In genomic region chr16:3305109-3306068, GRCh38 we compare ENCODE assay signal across 8 cellular contexts.
DNase-seq lines count a peak whose midpoint lies in the region; ATAC-seq lines count a peak whose summit lies in the region.

A gene with protein sequence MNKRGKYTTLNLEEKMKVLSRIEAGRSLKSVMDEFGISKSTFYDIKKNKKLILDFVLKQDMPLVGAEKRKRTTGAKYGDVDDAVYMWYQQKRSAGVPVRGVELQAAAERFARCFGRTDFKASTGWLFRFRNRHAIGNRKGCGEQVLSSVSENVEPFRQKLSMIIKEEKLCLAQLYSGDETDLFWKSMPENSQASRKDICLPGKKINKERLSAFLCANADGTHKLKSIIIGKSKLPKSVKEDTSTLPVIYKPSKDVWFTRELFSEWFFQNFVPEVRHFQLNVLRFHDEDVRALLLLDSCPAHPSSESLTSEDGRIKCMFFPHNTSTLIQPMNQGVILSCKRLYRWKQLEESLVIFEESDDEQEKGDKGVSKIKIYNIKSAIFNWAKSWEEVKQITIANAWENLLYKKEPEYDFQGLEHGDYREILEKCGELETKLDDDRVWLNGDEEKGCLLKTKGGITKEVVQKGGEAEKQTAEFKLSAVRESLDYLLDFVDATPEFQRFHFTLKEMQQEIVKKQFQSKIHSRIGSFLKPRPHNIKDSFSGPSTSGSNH (minus strand): TSS chr16:3305430. CDS start chr16:3300614, 4,816 bp downstream.
TSS of gene ZNF75A (plus strand) at chr16:3305497. CDS start at chr16:3308429, 2,932 bp downstream.

- H3K27me3 Mint-ChIP-seq in memory B cell: no peaks in the 10 kb centered on the region

- H3K36me3 Mint-ChIP-seq in memory B cell: peaks cover 36% of the 10 kb centered on the region

- peak within 1 kb of the TSS; percentile 88 for H3K4me3 Mint-ChIP-seq in memory B cell

- H3K4me1 Mint-ChIP-seq in memory B cell: peaks cover 12% of the 10 kb centered on the region

- ATAC-seq in GM19328 (IDR thresholded peaks at IDR 0.05; ENCODE audit: unreplicated experiment) (peak; percentile 94), HG03460 (IDR thresholded peaks at IDR 0.05; ENCODE audit: unreplicated experiment) (peak; percentile 90), memory B cell (ENCODE audit: low read depth) (peak; percentile 89)

- DNase-seq in C1 segment of cervical spinal cord (lab: John Stamatoyannopoulos, UW): peak; percentile 41 to 95 (median 88)
- peak; percentile 75 for DNase-seq in NCI-H82 treated with DMSO at 0.1 percent for 48 hours (lab: John Stamatoyannopoulos, UW; ENCODE audit: unreplicated experiment)
- DNase-seq in activated CD8-positive, alpha-beta memory T cell treated with anti-CD3 and anti-CD28 coated beads for 24 hours: peak; percentile 91
- DNase-seq in effector CD8-positive, alpha-beta T cell (lab: John Stamatoyannopoulos, UW): peak; percentile 65
- DNase-seq in memory B cell (ENCODE audit: low spot score in 2 of 2): peak; percentile 72 to 80
- peak; percentile 63 to 75 (median 70) for DNase-seq in stimulated activated CD4-positive, alpha-beta T cell treated with anti-CD3 and anti-CD28 coated beads, TNF-alpha, amount 100 ng/mL, for 48 hours (ENCODE audit: low read depth in 3 of 3)

- peaks cover 12% of the 10 kb centered on the region for H3K9me3 Mint-ChIP-seq in memory B cell

- peak within 1 kb of the TSS; percentile 73 for H3K27ac Mint-ChIP-seq in memory B cell

Comparison
In these comparisons a context has a peak if more than half of its experiments do, and no peak if none do; other contexts are left out.
1. Peak in every context shown above with its lines: DNase-seq and ATAC-seq.